8 cellular contexts compared by ENCODE assay signal in genomic region chr2:15565392-15565791, GRCh38.
"Had no signal": no experiment of that assay in that cellular context is flagged by ENCODE, and none has a peak within 500 bp of the region (broad histone marks: within the 10 kb centered on the region; RNA-seq: fewer than 3 reads in every experiment).

No MANE protein-coding gene starts in this region.

- H3K4me3 ChIP-seq: GM12878 had no signal

- ATAC-seq: GM12878 had no signal

- DNase-seq: GDM1, GF-D8 had no signal

- FAIRE-seq: G401.6, GM12878, GM12891, GM12892, GM18507, GM19239 had no signal
